Comparison of ENCODE assay signal across 25 cellular contexts in genomic region chr17:82705756-82706155, GRCh38.
"Had no signal": no experiment of that assay in that cellular context is flagged by ENCODE, and none has a peak within 500 bp of the region (broad histone marks: within the 10 kb centered on the region; RNA-seq: fewer than 3 reads in every experiment).

No MANE protein-coding gene starts in this region.

- H3K27me3 ChIP-seq: colonic mucosa, gastrocnemius medialis had no signal

- DNase-seq: colonic mucosa; cortex of kidney; effector CD8-positive, alpha-beta T cell; effector memory CD8-positive, alpha-beta T cell; endodermal cell; erythroblast; esophagus squamous epithelium; foreskin fibroblast; foreskin melanocyte; gastrocnemius medialis; glutamatergic neuron; head of caudate nucleus; heart right ventricle; hypothalamus; immature natural killer cell; islet precursor cell; left cardiac atrium; left lung; left ventricle myocardium superior; lower lobe of right lung; mesenchymal stem cell had no signal

- H3K36me3 ChIP-seq: colonic mucosa, esophagus squamous epithelium, gastrocnemius medialis, heart right ventricle, left lung, lower lobe of right lung had no signal

- H3K9me3 ChIP-seq: colonic mucosa, esophagus squamous epithelium, gastrocnemius medialis, heart right ventricle, left lung, lower lobe of right lung, mucosa of descending colon had no signal

- FAIRE-seq: endometrium had no signal

- H3K4me3 ChIP-seq: colonic mucosa, esophagus squamous epithelium, gastrocnemius medialis, heart right ventricle, left lung, lower lobe of right lung, mucosa of descending colon had no signal

- H3K27ac ChIP-seq: colonic mucosa, epithelial cell of prostate, esophagus squamous epithelium, gastrocnemius medialis, heart right ventricle, left lung, lower lobe of right lung had no signal

- H3K4me1 ChIP-seq: heart right ventricle, left lung, lower lobe of right lung had no signal

- ATAC-seq: effector memory CD8-positive, alpha-beta T cell; esophagus mucosa; gastrocnemius medialis; heart right ventricle; left cardiac atrium; left lung; left ventricle myocardium superior; lower lobe of right lung; mucosa of descending colon had no signal
